ENCODE assay signal across 19 cellular contexts in genomic region chr10:28837613-28838390, GRCh38.
"Had no signal": no experiment of that assay in that cellular context is flagged by ENCODE, and none has a peak within 500 bp of the region (broad histone marks: within the 10 kb centered on the region; RNA-seq: fewer than 3 reads in every experiment).

No MANE protein-coding gene starts in this region.

- H3K4me3 ChIP-seq: colonic mucosa, left lung, skin epidermis, suprapubic skin had no signal

- H3K4me3 Mint-ChIP-seq: activated CD4-positive, alpha-beta memory T cell treated with anti-CD3 and anti-CD28 coated beads, Interleukin-2, amount 10 ng/mL, durations not matched to agents 7 days and 5 days; activated T-cell treated with anti-CD3 and anti-CD28 coated beads, Interleukin-2, amount 50 U/mL, for 24 hours; naive thymus-derived CD8-positive, alpha-beta T cell; stimulated activated naive CD8-positive, alpha-beta T cell treated with anti-CD3 and anti-CD28 coated beads, Interleukin-15, Interleukin-2, amounts not matched to agents 100 ng/mL and 50 ng/mL, for 24 hours had no signal

- ATAC-seq: left lung; naive thymus-derived CD8-positive, alpha-beta T cell had no signal

- H3K36me3 ChIP-seq: colonic mucosa, left lung, neutrophil, suprapubic skin had no signal

- H3K27me3 ChIP-seq: colonic mucosa, left lung, suprapubic skin had no signal

- H3K27ac ChIP-seq: colonic mucosa, left lung, neutrophil, skin epidermis, suprapubic skin had no signal

- DNase-seq: activated CD4-positive, alpha-beta memory T cell treated with anti-CD3 and anti-CD28 coated beads, Interleukin-2, amount 10 ng/mL, durations not matched to agents 7 days and 5 days; activated CD4-positive, alpha-beta T cell treated with anti-CD3 and anti-CD28 coated beads for 4 hours; activated effector memory CD4-positive, alpha-beta T cell treated with Interleukin-2 at 50 U/mL for 16 hours; activated naive CD4-positive, alpha-beta T cell treated with anti-CD3 and anti-CD28 coated beads, Interleukin-2, amount 50 U/mL, for 16 hours; activated T-cell treated with anti-CD3 and anti-CD28 coated beads, Interleukin-2, amount 50 U/mL, for 24 hours; caudate nucleus; colonic mucosa; hippocampal formation; kidney; left lung; mammary epithelial cell; naive thymus-derived CD8-positive, alpha-beta T cell; posterior cingulate gyrus; retina; T-helper 1 cell had no signal

- H3K36me3 Mint-ChIP-seq: naive thymus-derived CD8-positive, alpha-beta T cell had no signal

- H3K9me3 ChIP-seq: colonic mucosa, left lung, neutrophil, suprapubic skin had no signal

- H3K27ac Mint-ChIP-seq: activated CD4-positive, alpha-beta memory T cell treated with anti-CD3 and anti-CD28 coated beads, Interleukin-2, amount 10 ng/mL, durations not matched to agents 7 days and 5 days; activated T-cell treated with anti-CD3 and anti-CD28 coated beads, Interleukin-2, amount 50 U/mL, for 24 hours; stimulated activated naive CD8-positive, alpha-beta T cell treated with anti-CD3 and anti-CD28 coated beads, Interleukin-15, Interleukin-2, amounts not matched to agents 100 ng/mL and 50 ng/mL, for 24 hours had no signal

- H3K9me3 Mint-ChIP-seq: activated CD4-positive, alpha-beta memory T cell treated with anti-CD3 and anti-CD28 coated beads, Interleukin-2, amount 10 ng/mL, durations not matched to agents 7 days and 5 days; activated T-cell treated with anti-CD3 and anti-CD28 coated beads, Interleukin-2, amount 50 U/mL, for 24 hours; stimulated activated naive CD8-positive, alpha-beta T cell treated with anti-CD3 and anti-CD28 coated beads, Interleukin-15, Interleukin-2, amounts not matched to agents 100 ng/mL and 50 ng/mL, for 24 hours had no signal

- H3K4me1 Mint-ChIP-seq: activated CD4-positive, alpha-beta memory T cell treated with anti-CD3 and anti-CD28 coated beads, Interleukin-2, amount 10 ng/mL, durations not matched to agents 7 days and 5 days; naive thymus-derived CD8-positive, alpha-beta T cell had no signal

- H3K4me1 ChIP-seq: colonic mucosa, left lung, suprapubic skin had no signal
